1 cellular context compared by ENCODE assay signal in the genomic region with DNA sequence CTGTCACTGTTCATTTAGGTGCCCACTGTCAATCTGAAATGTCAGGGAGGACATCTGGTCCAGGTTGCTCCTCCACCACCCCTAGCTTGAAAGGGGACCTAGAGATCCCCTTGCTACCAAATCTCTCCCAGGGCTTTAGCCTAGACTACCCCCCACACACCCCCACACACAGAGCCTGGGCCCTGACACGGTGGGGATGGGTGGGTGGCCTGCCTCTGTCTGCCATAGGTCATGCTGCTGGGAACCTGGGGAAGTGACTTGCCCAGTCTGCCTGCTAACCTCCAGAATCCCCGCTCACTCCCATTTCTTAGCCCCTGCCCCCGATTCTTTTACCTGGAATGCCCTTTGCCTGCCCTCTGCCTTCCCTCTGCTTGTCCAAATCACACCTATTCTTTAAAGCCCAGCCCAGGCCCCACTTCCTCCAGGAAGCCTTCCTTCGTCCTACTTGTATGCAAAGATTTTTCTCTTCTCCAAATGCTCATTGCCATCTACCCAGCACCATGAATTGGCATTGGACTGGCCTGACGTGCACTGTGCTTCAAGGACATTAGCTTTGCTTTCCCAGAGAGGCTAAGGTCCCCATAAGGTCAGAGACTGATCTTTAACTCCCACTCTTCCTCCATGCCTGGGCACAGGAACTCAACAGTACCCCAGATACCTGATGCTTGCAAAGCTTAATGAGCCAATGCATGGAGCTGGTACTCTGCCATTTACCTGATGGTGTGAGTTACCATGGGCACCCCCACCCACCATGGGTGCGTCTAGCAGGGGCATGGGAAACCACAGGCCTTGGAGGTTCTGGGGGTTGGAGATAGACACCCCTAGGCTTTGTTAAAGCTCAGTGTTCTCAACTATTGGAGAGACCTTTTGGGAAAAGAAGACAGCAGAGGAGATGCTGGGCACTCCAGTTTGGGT.
TF ChIP-seq lines count a peak whose summit lies in the region.

No MANE protein-coding gene starts in this region.

TF ChIP-seq in A549, 52 proteins besides CTCF, POLR2A, EP300 and RAD21:
- TF ChIP-seq, protein P1, sequence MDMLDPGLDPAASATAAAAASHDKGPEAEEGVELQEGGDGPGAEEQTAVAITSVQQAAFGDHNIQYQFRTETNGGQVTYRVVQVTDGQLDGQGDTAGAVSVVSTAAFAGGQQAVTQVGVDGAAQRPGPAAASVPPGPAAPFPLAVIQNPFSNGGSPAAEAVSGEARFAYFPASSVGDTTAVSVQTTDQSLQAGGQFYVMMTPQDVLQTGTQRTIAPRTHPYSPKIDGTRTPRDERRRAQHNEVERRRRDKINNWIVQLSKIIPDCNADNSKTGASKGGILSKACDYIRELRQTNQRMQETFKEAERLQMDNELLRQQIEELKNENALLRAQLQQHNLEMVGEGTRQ (IDR thresholded peaks at IDR 0.05), result no peak
- no peak for TF ChIP-seq CBX8 (IDR thresholded peaks at IDR 0.05)
- TF ChIP-seq, protein P2, sequence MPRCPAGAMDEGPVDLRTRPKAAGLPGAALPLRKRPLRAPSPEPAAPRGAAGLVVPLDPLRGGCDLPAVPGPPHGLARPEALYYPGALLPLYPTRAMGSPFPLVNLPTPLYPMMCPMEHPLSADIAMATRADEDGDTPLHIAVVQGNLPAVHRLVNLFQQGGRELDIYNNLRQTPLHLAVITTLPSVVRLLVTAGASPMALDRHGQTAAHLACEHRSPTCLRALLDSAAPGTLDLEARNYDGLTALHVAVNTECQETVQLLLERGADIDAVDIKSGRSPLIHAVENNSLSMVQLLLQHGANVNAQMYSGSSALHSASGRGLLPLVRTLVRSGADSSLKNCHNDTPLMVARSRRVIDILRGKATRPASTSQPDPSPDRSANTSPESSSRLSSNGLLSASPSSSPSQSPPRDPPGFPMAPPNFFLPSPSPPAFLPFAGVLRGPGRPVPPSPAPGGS (IDR thresholded peaks at IDR 0.05), result no peak
- TF ChIP-seq EHF (CRISPR knock-in tag; IDR thresholded peaks at IDR 0.05), result no peak
- TF ChIP-seq ZC3H11A (IDR thresholded peaks at IDR 0.05), result no peak
- no peak for TF ChIP-seq POLR2AphosphoS2 (conservative IDR thresholded peaks at IDR 0.05; ENCODE audit: low read length)
- TF ChIP-seq FOSL2 (IDR thresholded peaks at IDR 0.05), result no peak
- TF ChIP-seq FOSL2 (CRISPR knock-in tag; IDR thresholded peaks at IDR 0.05), result no peak
- TF ChIP-seq, protein P3, sequence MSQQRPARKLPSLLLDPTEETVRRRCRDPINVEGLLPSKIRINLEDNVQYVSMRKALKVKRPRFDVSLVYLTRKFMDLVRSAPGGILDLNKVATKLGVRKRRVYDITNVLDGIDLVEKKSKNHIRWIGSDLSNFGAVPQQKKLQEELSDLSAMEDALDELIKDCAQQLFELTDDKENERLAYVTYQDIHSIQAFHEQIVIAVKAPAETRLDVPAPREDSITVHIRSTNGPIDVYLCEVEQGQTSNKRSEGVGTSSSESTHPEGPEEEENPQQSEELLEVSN (IDR thresholded peaks at IDR 0.05; ENCODE audit: borderline replicate concordance, low read depth), result no peak
- no peak for TF ChIP-seq CHD4 (IDR thresholded peaks at IDR 0.05; ENCODE audit: borderline replicate concordance)
- TF ChIP-seq RNF2 (IDR thresholded peaks at IDR 0.05; ENCODE audit: borderline replicate concordance, low read depth), result no peak
- no peak for TF ChIP-seq RFX5 (IDR thresholded peaks at IDR 0.05)
